28 cellular contexts compared by ENCODE assay signal in the genomic region with DNA sequence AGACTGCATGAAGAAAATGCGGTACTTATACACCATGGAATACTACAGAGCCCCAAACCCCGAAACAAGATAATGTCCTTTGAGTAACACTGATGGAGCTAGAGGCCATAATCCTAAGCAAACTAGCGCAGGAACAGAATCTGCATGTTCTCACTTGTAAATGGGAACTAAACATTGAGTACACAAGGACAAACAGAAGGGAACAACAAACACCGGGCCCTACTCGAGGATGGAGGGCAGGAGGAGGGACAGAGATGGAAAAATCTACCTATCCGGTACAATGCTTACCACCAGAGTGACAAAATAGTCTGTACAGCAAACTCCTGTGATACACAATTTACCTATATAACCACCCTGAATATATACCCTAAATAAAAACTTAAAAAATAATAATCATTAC.
"Had no signal": no experiment of that assay in that cellular context is flagged by ENCODE, and none has a peak within 500 bp of the region (broad histone marks: within the 10 kb centered on the region; RNA-seq: fewer than 3 reads in every experiment).

No MANE protein-coding gene starts in this region.

- ATAC-seq: naive thymus-derived CD8-positive, alpha-beta T cell; natural killer cell treated with Interleukin-12 subunit alpha and Interleukin-12 subunit beta and Interleukin-15 and Interleukin-18, amount 100 ng/mL, for 72 hours; pancreas; psoas muscle; right cardiac atrium; right lobe of liver; stimulated activated effector memory CD8-positive, alpha-beta T cell treated with anti-CD3 and anti-CD28 coated beads, Interleukin-12 subunit alpha, Interleukin-12 subunit beta, amount 100 ng/mL, for 72 hours; stimulated activated naive B cell treated with anti-CD40 and anti-IgM and Interleukin-4, amounts not matched to agents 10 μg/mL and 1 μg/mL and 100 μg/mL, for 72 hours; stimulated activated naive CD8-positive, alpha-beta T cell treated with anti-CD3 and anti-CD28 coated beads, Interleukin-15, amount 100 ng/mL, for 72 hours; stimulated activated naive CD8-positive, alpha-beta T cell treated with anti-CD3 and anti-CD28 coated beads, Interleukin-15, Interleukin-2, amounts not matched to agents 100 U/mL and 50 U/mL, for 24 hours; upper lobe of right lung had no signal

- H3K4me1 Mint-ChIP-seq: naive thymus-derived CD8-positive, alpha-beta T cell; nephron progenitor cell; neural crest cell; stimulated activated effector memory CD8-positive, alpha-beta T cell treated with anti-CD3 and anti-CD28 coated beads, Interleukin-12 subunit alpha, Interleukin-12 subunit beta, amount 100 ng/mL, for 72 hours; stimulated activated naive B cell treated with anti-CD40 and anti-IgM and Interleukin-4, amounts not matched to agents 10 μg/mL and 1 μg/mL and 100 μg/mL, for 72 hours; stimulated activated naive CD8-positive, alpha-beta T cell treated with anti-CD3 and anti-CD28 coated beads, Interleukin-15, amount 100 ng/mL, for 72 hours had no signal

- H3K27me3 Mint-ChIP-seq: naive thymus-derived CD8-positive, alpha-beta T cell; natural killer cell treated with Interleukin-12 subunit alpha and Interleukin-12 subunit beta and Interleukin-15 and Interleukin-18, amount 100 ng/mL, for 72 hours; stimulated activated naive B cell treated with anti-CD40 and anti-IgM and Interleukin-4, amounts not matched to agents 10 μg/mL and 1 μg/mL and 100 μg/mL, for 72 hours; stimulated activated naive CD8-positive, alpha-beta T cell treated with anti-CD3 and anti-CD28 coated beads, Interleukin-15, amount 100 ng/mL, for 72 hours; type B pancreatic cell had no signal

- H3K4me3 ChIP-seq: pancreas, psoas muscle, right lobe of liver, sigmoid colon, suprapubic skin, testis, tibial artery, transverse colon, upper lobe of right lung, uterus had no signal

- H3K36me3 ChIP-seq: neutrophil, pancreas, right lobe of liver, sigmoid colon, suprapubic skin, tibial artery, transverse colon, upper lobe of right lung, uterus had no signal

- H3K36me3 Mint-ChIP-seq: naive thymus-derived CD8-positive, alpha-beta T cell; natural killer cell treated with Interleukin-12 subunit alpha and Interleukin-12 subunit beta and Interleukin-15 and Interleukin-18, amount 100 ng/mL, for 72 hours; stimulated activated effector memory CD8-positive, alpha-beta T cell treated with anti-CD3 and anti-CD28 coated beads, Interleukin-12 subunit alpha, Interleukin-12 subunit beta, amount 100 ng/mL, for 72 hours; stimulated activated naive B cell treated with anti-CD40 and anti-IgM and Interleukin-4, amounts not matched to agents 10 μg/mL and 1 μg/mL and 100 μg/mL, for 72 hours; type B pancreatic cell had no signal

- H3K9me3 Mint-ChIP-seq: nephron progenitor cell; neural crest cell; stimulated activated naive B cell treated with anti-CD40 and anti-IgM and Interleukin-4, amounts not matched to agents 10 μg/mL and 1 μg/mL and 100 μg/mL, for 72 hours; stimulated activated naive CD8-positive, alpha-beta T cell treated with anti-CD3 and anti-CD28 coated beads, Interleukin-15, amount 100 ng/mL, for 72 hours; type B pancreatic cell had no signal

- H3K27me3 ChIP-seq: neutrophil, pancreas, right lobe of liver, sigmoid colon, suprapubic skin, testis, tibial artery, transverse colon, upper lobe of right lung, uterus had no signal

- DNase-seq: naive thymus-derived CD8-positive, alpha-beta T cell; nephron progenitor cell; nucleus accumbens; pancreas; psoas muscle; right cardiac atrium; right lobe of liver; sigmoid colon; small intestine; stimulated activated CD4-positive, alpha-beta T cell treated with anti-CD3 and anti-CD28 coated beads, Interleukin-15, amount 100 ng/mL, for 24 hours; stimulated activated CD4-positive, alpha-beta T cell treated with anti-CD3 and anti-CD28 coated beads, Interleukin-2, amount 100 ng/mL, for 24 hours; stimulated activated CD4-positive, alpha-beta T cell treated with anti-CD3 and anti-CD28 coated beads, Interleukin-2, amount 100 ng/mL, for 48 hours; stimulated activated CD4-positive, alpha-beta T cell treated with anti-CD3 and anti-CD28 coated beads, Interleukin-4, amount 100 ng/mL, for 24 hours; stimulated activated naive B cell treated with anti-CD40 and anti-IgM and Interleukin-4, amounts not matched to agents 10 μg/mL and 1 μg/mL and 100 μg/mL, for 72 hours; stimulated activated naive CD8-positive, alpha-beta T cell treated with anti-CD3 and anti-CD28 coated beads, Interleukin-15, amount 100 ng/mL, for 72 hours; stimulated activated naive CD8-positive, alpha-beta T cell treated with anti-CD3 and anti-CD28 coated beads, Interleukin-15, Interleukin-2, amounts not matched to agents 100 U/mL and 50 U/mL, for 24 hours; substantia nigra; testis; tibial artery; transverse colon; upper lobe of right lung; uterus had no signal

- H3K27ac ChIP-seq: neutrophil, pancreas, psoas muscle, right lobe of liver, sigmoid colon, suprapubic skin, testis, tibial artery, transverse colon, upper lobe of right lung, uterus had no signal

- H3K9me3 ChIP-seq: neutrophil, pancreas, psoas muscle, right lobe of liver, sigmoid colon, suprapubic skin, testis, tibial artery, transverse colon, upper lobe of right lung, uterus had no signal

- H3K4me3 Mint-ChIP-seq: naive thymus-derived CD8-positive, alpha-beta T cell; natural killer cell treated with Interleukin-12 subunit alpha and Interleukin-12 subunit beta and Interleukin-15 and Interleukin-18, amount 100 ng/mL, for 72 hours; nephron progenitor cell; neural crest cell; stimulated activated effector memory CD8-positive, alpha-beta T cell treated with anti-CD3 and anti-CD28 coated beads, Interleukin-12 subunit alpha, Interleukin-12 subunit beta, amount 100 ng/mL, for 72 hours; stimulated activated naive B cell treated with anti-CD40 and anti-IgM and Interleukin-4, amounts not matched to agents 10 μg/mL and 1 μg/mL and 100 μg/mL, for 72 hours; stimulated activated naive CD8-positive, alpha-beta T cell treated with anti-CD3 and anti-CD28 coated beads, Interleukin-15, amount 100 ng/mL, for 72 hours; type B pancreatic cell had no signal

- H3K4me1 ChIP-seq: pancreas, psoas muscle, right lobe of liver, sigmoid colon, suprapubic skin, testis, tibial artery, transverse colon, upper lobe of right lung, uterus had no signal

- H3K27ac Mint-ChIP-seq: naive thymus-derived CD8-positive, alpha-beta T cell; natural killer cell treated with Interleukin-12 subunit alpha and Interleukin-12 subunit beta and Interleukin-15 and Interleukin-18, amount 100 ng/mL, for 72 hours; nephron progenitor cell; stimulated activated effector memory CD8-positive, alpha-beta T cell treated with anti-CD3 and anti-CD28 coated beads, Interleukin-12 subunit alpha, Interleukin-12 subunit beta, amount 100 ng/mL, for 72 hours; stimulated activated naive B cell treated with anti-CD40 and anti-IgM and Interleukin-4, amounts not matched to agents 10 μg/mL and 1 μg/mL and 100 μg/mL, for 72 hours; stimulated activated naive CD8-positive, alpha-beta T cell treated with anti-CD3 and anti-CD28 coated beads, Interleukin-15, amount 100 ng/mL, for 72 hours; type B pancreatic cell had no signal
